In the genomic region with DNA sequence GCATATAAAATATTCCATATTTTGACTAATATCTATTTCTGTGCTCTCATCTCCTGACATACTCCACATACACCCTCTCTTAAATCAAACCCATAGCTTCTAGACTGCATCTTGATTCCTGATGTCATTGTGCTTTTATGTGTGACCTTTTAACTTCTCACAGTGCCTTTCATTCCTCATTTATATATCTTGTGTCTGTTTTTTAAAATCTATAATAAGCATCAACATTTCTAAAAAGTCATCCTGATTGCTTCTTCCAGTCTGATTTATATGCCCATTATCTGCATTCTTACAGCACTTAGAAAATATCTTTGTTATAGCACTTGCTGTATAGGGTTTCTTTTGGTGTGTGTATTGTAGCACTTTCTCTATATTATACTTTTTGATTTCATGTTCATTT, we compare ENCODE assay signal across 16 cellular contexts.
DNase-seq lines count a peak whose midpoint lies in the region; ATAC-seq and TF ChIP-seq lines count a peak whose summit lies in the region.
"Had no signal": no experiment of that assay in that cellular context is flagged by ENCODE, and none has a peak within 500 bp of the region (broad histone marks: within the 10 kb centered on the region; RNA-seq: fewer than 3 reads in every experiment).

No MANE protein-coding gene starts in this region.

- intact Hi-C loops in A673 (cut with micrococcal nuclease; ENCODE audit: unreplicated experiment), result no loop called here

- no peaks in the 10 kb centered on the region for H3K27me3 ChIP-seq in A673 (replicated peaks; ENCODE audit: insufficient read depth, low read depth, low read length, poor library complexity)
- H3K27me3 ChIP-seq: BE2C had no signal

- peak overlapping the region; percentile 31 for H3K27ac Mint-ChIP-seq in activated T-cell treated with anti-CD3 and anti-CD28 coated beads, Interleukin-2, amount 50 U/mL, for 72 hours
- H3K27ac Mint-ChIP-seq: CD4-positive, alpha-beta T cell; CD8-positive, alpha-beta T cell had no signal

- H3K4me1 Mint-ChIP-seq in activated T-cell treated with anti-CD3 and anti-CD28 coated beads, Interleukin-2, amount 50 U/mL, for 72 hours (ENCODE audit: low read depth), result no peaks in the 10 kb centered on the region

- POLR2A ChIA-PET in A673 (lab: Charles Lee; ENCODE audit: low non-redundant PET), result no interaction called here

- H3K27me3 Mint-ChIP-seq in activated T-cell treated with anti-CD3 and anti-CD28 coated beads, Interleukin-2, amount 50 U/mL, for 72 hours (ENCODE audit: low read depth), result peaks cover 5% of the 10 kb centered on the region

- BruUV-seq in A673 (replicated peaks; lab: Mats Ljungman, UMichigan), result no TSS peak

- peaks cover 7% of the 10 kb centered on the region for H3K4me1 ChIP-seq in A673 (ENCODE audit: insufficient read depth, low read length, poor library complexity, severe bottlenecking)
- H3K4me1 ChIP-seq: Caco-2 had no signal

- no peak for DNase-seq in activated T-cell treated with anti-CD3 and anti-CD28 coated beads, Interleukin-2, amount 50 U/mL, for 72 hours
- DNase-seq in activated T-cell treated with anti-CD3 and anti-CD28 coated beads, Interleukin-2, amount 50 U/mL, for 48 hours, result no peak
- DNase-seq in A673 (ENCODE audit: low spot score) (peak; percentile 45), NCI-H510A treated with DMSO at 0.1 percent for 48 hours (lab: John Stamatoyannopoulos, UW) (no peak), NCI-H2029 treated with DMSO at 0.1 percent for 48 hours (lab: John Stamatoyannopoulos, UW) (no peak)
- DNase-seq: 8988T; ACHN; Caco-2; Calu3; CD4-positive, alpha-beta T cell; CD8-positive, alpha-beta T cell; DMS79 treated with DMSO at 0.1 percent for 48 hours; GF-D8 had no signal

- ATAC-seq in activated T-cell treated with anti-CD3 and anti-CD28 coated beads, Interleukin-2, amount 50 U/mL, for 72 hours (replicated peaks in 1 of 2), result no peak
- ATAC-seq: CD8-positive, alpha-beta T cell had no signal

- CTCF ChIA-PET in A673 (lab: Charles Lee), result no interaction called here

- TF ChIP-seq CTCF in A673 (conservative IDR thresholded peaks at IDR 0.05; ENCODE audit: low read depth, low read length), result no peak

- H3K36me3 ChIP-seq in A673 (ENCODE audit: insufficient read depth, low read length, poor library complexity, severe bottlenecking), result no peaks in the 10 kb centered on the region
- H3K36me3 ChIP-seq: BE2C; BLaER1 treated with 17β-estradiol and CSF1 and Interleukin-3, amounts not matched to agents 10 nM and 100 nM had no signal

- no peak overlapping the region for H3K4me3 Mint-ChIP-seq in activated T-cell treated with anti-CD3 and anti-CD28 coated beads, Interleukin-2, amount 50 U/mL, for 72 hours
- H3K4me3 Mint-ChIP-seq: CD4-positive, alpha-beta T cell; CD8-positive, alpha-beta T cell had no signal

- H3K9me3 ChIP-seq in A673 (ENCODE audit: low read depth, low read length, poor library complexity, severe bottlenecking), result no peaks in the 10 kb centered on the region
- H3K9me3 ChIP-seq: BE2C, Caco-2 had no signal

- H3K36me3 Mint-ChIP-seq in activated T-cell treated with anti-CD3 and anti-CD28 coated beads, Interleukin-2, amount 50 U/mL, for 72 hours (ENCODE audit: insufficient read depth in 2 of 2), result no peaks in the 10 kb centered on the region
- H3K36me3 Mint-ChIP-seq: CD8-positive, alpha-beta T cell had no signal

- H3K4me3 ChIP-seq in A673 (ENCODE audit: low read depth, low read length, poor library complexity, severe bottlenecking), result no peak overlapping the region
- H3K4me3 ChIP-seq: BLaER1 treated with 17β-estradiol and CSF1 and Interleukin-3, amounts not matched to agents 10 nM and 100 nM had no signal

- H3K27ac ChIP-seq in A673 (ENCODE audit: low read depth, low read length, poor library complexity, severe bottlenecking), result no peak overlapping the region
- H3K27ac ChIP-seq: BLaER1 treated with 17β-estradiol and CSF1 and Interleukin-3, amounts not matched to agents 10 nM and 100 nM; C4-2B had no signal

- peaks cover 0 to 1% of the 10 kb centered on the region in 2 donors for H3K9me3 Mint-ChIP-seq in activated T-cell treated with anti-CD3 and anti-CD28 coated beads, Interleukin-2, amount 50 U/mL, for 72 hours
- H3K9me3 Mint-ChIP-seq: CD4-positive, alpha-beta T cell; CD8-positive, alpha-beta T cell had no signal
